ENCODE assay signal across 1 cellular context in the genomic region with DNA sequence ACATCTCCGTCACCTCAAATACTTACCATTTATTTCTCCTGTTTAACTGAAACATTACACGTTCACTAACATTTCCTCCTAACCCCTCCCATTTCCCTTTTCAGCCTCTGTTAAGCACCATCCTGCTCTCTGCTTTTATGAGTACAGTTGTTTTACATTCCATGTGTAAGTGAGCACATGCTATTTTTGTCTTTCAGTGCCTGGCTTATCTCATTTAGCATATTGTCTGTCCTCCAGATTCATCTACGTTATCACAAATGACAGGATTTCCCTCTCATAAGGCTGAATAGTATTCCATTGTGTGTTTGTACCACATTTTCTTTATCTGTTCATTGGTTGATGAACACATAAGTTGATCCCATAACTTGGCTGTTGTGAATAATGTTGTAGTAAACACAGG.
TF ChIP-seq lines count a peak whose summit lies in the region.

No MANE protein-coding gene starts in this region.

TF ChIP-seq in K562, 482 proteins besides CTCF, POLR2A, EP300 and RAD21 (continued from another document and continues in another):
- TF ChIP-seq, protein P1, sequence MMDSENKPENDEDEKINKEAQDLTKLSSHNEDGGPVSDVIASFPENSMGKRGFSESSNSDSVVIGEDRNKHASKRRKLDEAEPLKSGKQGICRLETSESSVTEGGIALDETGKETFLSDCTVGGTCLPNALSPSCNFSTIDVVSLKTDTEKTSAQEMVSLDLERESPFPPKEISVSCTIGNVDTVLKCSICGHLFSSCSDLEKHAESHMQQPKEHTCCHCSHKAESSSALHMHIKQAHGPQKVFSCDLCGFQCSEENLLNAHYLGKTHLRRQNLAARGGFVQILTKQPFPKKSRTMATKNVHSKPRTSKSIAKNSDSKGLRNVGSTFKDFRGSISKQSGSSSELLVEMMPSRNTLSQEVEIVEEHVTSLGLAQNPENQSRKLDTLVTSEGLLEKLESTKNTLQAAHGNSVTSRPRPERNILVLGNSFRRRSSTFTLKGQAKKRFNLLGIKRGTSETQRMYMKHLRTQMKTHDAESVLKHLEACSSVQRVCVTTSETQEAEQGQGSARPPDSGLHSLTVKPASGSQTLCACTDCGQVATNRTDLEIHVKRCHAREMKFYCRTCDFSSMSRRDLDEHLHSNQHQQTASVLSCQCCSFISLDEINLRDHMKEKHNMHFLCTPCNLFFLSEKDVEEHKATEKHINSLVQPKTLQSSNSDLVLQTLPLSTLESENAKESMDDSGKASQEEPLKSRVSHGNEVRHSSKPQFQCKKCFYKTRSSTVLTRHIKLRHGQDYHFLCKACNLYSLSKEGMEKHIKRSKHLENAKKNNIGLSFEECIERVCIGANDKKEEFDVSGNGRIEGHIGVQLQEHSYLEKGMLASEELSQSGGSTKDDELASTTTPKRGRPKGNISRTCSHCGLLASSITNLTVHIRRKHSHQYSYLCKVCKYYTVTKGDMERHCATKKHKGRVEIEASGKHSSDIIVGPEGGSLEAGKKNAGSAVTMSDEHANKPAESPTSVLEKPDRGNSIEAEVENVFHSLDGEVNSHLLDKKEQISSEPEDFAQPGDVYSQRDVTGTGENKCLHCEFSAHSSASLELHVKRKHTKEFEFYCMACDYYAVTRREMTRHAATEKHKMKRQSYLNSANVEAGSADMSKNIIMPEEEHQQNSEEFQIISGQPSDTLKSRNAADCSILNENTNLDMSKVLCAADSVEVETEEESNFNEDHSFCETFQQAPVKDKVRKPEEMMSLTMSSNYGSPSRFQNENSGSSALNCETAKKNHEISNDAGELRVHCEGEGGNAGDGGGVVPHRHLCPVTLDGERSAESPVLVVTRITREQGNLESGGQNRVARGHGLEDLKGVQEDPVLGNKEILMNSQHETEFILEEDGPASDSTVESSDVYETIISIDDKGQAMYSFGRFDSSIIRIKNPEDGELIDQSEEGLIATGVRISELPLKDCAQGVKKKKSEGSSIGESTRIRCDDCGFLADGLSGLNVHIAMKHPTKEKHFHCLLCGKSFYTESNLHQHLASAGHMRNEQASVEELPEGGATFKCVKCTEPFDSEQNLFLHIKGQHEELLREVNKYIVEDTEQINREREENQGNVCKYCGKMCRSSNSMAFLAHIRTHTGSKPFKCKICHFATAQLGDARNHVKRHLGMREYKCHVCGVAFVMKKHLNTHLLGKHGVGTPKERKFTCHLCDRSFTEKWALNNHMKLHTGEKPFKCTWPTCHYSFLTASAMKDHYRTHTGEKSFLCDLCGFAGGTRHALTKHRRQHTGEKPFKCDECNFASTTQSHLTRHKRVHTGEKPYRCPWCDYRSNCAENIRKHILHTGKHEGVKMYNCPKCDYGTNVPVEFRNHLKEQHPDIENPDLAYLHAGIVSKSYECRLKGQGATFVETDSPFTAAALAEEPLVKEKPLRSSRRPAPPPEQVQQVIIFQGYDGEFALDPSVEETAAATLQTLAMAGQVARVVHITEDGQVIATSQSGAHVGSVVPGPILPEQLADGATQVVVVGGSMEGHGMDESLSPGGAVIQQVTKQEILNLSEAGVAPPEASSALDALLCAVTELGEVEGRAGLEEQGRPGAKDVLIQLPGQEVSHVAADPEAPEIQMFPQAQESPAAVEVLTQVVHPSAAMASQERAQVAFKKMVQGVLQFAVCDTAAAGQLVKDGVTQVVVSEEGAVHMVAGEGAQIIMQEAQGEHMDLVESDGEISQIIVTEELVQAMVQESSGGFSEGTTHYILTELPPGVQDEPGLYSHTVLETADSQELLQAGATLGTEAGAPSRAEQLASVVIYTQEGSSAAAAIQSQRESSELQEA (IDR thresholded peaks at IDR 0.05; ENCODE audit: low read depth), result no peak
- TF ChIP-seq MCM5 (IDR thresholded peaks at IDR 0.05; ENCODE audit: low read depth), result no peak
- peak; percentile 97 for TF ChIP-seq NBN (IDR thresholded peaks at IDR 0.05; ENCODE audit: low read depth)
- no peak for TF ChIP-seq IFI16 (CRISPR knock-in tag; IDR thresholded peaks at IDR 0.05)
- TF ChIP-seq BCLAF1 (IDR thresholded peaks at IDR 0.05; ENCODE audit: borderline replicate concordance in 1 of 2, control insufficient read depth in 1 of 2, low read depth in 2 of 2, low read length in 1 of 2), result no peak
- no peak for TF ChIP-seq HDAC6 (IDR thresholded peaks at IDR 0.05; ENCODE audit: low read depth, low read length)
- TF ChIP-seq, protein P2, sequence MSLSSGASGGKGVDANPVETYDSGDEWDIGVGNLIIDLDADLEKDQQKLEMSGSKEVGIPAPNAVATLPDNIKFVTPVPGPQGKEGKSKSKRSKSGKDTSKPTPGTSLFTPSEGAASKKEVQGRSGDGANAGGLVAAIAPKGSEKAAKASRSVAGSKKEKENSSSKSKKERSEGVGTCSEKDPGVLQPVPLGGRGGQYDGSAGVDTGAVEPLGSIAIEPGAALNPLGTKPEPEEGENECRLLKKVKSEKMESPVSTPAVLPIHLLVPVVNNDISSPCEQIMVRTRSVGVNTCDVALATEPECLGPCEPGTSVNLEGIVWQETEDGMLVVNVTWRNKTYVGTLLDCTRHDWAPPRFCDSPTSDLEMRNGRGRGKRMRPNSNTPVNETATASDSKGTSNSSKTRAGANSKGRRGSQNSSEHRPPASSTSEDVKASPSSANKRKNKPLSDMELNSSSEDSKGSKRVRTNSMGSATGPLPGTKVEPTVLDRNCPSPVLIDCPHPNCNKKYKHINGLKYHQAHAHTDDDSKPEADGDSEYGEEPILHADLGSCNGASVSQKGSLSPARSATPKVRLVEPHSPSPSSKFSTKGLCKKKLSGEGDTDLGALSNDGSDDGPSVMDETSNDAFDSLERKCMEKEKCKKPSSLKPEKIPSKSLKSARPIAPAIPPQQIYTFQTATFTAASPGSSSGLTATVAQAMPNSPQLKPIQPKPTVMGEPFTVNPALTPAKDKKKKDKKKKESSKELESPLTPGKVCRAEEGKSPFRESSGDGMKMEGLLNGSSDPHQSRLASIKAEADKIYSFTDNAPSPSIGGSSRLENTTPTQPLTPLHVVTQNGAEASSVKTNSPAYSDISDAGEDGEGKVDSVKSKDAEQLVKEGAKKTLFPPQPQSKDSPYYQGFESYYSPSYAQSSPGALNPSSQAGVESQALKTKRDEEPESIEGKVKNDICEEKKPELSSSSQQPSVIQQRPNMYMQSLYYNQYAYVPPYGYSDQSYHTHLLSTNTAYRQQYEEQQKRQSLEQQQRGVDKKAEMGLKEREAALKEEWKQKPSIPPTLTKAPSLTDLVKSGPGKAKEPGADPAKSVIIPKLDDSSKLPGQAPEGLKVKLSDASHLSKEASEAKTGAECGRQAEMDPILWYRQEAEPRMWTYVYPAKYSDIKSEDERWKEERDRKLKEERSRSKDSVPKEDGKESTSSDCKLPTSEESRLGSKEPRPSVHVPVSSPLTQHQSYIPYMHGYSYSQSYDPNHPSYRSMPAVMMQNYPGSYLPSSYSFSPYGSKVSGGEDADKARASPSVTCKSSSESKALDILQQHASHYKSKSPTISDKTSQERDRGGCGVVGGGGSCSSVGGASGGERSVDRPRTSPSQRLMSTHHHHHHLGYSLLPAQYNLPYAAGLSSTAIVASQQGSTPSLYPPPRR (CRISPR knock-in tag; IDR thresholded peaks at IDR 0.05; ENCODE audit: borderline replicate concordance), result 0 out of 2 replicates have a peak, but pooled peaks have one; percentile 68
- TF ChIP-seq NELFE (IDR thresholded peaks at IDR 0.05; ENCODE audit: insufficient read depth, insufficient read length), result no peak
- no peak for TF ChIP-seq NFXL1 (CRISPR knock-in tag; IDR thresholded peaks at IDR 0.05)
- no peak for TF ChIP-seq DIDO1 (tag; IDR thresholded peaks at IDR 0.05; ENCODE audit: low read depth)
- TF ChIP-seq YY1 (IDR thresholded peaks at IDR 0.05; ENCODE audit: borderline replicate concordance in 1 of 3, control insufficient read depth in 1 of 3, extremely low read depth in 1 of 3, insufficient read depth in 3 of 3, insufficient read length in 1 of 3, insufficient replicate concordance in 2 of 3, low read depth in 1 of 3, low read length in 2 of 3), result no peak
- no peak for TF ChIP-seq FOXJ3 (CRISPR knock-in tag; IDR thresholded peaks at IDR 0.05)
- TF ChIP-seq ZC3H11A (IDR thresholded peaks at IDR 0.05; ENCODE audit: low read depth, low read length), result no peak
- no peak for TF ChIP-seq LARP7 (IDR thresholded peaks at IDR 0.05)
- TF ChIP-seq KDM4B (IDR thresholded peaks at IDR 0.05; ENCODE audit: borderline replicate concordance in 2 of 2, low read depth in 1 of 2), result no peak
- TF ChIP-seq HINFP (tag; conservative IDR thresholded peaks at IDR 0.05; ENCODE audit: low read depth), result no peak
- TF ChIP-seq MCM2 (IDR thresholded peaks at IDR 0.05; ENCODE audit: low read depth), result no peak
- no peak for TF ChIP-seq HMG20B (CRISPR knock-in tag; IDR thresholded peaks at IDR 0.05)
- TF ChIP-seq, protein P3, sequence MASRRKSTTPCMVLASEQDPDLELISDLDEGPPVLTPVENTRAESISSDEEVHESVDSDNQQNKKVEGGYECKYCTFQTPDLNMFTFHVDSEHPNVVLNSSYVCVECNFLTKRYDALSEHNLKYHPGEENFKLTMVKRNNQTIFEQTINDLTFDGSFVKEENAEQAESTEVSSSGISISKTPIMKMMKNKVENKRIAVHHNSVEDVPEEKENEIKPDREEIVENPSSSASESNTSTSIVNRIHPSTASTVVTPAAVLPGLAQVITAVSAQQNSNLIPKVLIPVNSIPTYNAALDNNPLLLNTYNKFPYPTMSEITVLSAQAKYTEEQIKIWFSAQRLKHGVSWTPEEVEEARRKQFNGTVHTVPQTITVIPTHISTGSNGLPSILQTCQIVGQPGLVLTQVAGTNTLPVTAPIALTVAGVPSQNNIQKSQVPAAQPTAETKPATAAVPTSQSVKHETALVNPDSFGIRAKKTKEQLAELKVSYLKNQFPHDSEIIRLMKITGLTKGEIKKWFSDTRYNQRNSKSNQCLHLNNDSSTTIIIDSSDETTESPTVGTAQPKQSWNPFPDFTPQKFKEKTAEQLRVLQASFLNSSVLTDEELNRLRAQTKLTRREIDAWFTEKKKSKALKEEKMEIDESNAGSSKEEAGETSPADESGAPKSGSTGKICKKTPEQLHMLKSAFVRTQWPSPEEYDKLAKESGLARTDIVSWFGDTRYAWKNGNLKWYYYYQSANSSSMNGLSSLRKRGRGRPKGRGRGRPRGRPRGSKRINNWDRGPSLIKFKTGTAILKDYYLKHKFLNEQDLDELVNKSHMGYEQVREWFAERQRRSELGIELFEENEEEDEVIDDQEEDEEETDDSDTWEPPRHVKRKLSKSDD (conservative IDR thresholded peaks at IDR 0.05; ENCODE audit: low read length), result no peak
- TF ChIP-seq TBP (optimal IDR thresholded peaks at IDR 0.05; ENCODE audit: low read depth, low read length), result no peak
- 0 out of 2 replicates have a peak, but pooled peaks have one; percentile 27 for TF ChIP-seq AFF4 (CRISPR knock-in tag; IDR thresholded peaks at IDR 0.05)
- no peak for TF ChIP-seq ZFX (CRISPR knock-in tag; IDR thresholded peaks at IDR 0.05)
- TF ChIP-seq MEIS2 (IDR thresholded peaks at IDR 0.05; ENCODE audit: partially characterized antibody), result peak; percentile 88
- TF ChIP-seq ZNF184 (CRISPR knock-in tag; IDR thresholded peaks at IDR 0.05), result no peak
- TF ChIP-seq GTF2F1 (IDR thresholded peaks at IDR 0.05; ENCODE audit: low read depth, low read length), result no peak
